Comparison of ENCODE assay signal across 1 cellular context in the genomic region with DNA sequence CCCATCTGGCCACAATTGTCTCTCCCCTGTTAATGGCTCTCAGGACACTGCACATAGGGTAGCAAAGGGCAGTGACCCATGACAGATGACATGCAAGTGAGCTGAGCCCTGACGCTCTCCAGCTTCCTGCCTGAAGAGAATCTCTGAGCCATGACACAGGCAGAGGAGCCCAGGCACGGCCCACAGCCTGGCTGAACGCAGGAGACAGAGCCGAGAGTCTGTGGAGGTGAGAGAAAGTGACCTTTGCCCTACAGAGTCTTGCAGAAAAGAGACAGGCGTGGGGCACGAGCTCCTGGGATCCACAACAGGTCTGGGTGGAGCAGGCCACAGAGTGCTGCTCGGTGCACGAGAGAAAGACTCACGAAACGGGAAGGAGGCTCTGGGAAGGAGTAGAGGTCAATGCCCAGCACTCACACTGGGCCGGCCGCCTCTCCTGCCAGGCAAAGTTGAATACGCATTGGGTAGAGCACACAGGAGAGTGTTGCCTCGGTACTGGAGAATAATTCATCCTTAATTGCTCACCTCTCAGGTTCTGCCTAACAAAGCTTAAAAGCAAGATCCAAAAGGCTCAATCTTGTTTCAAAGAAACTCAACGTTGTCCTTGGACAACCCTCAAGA.
TF ChIP-seq lines count a peak whose summit lies in the region.

No MANE protein-coding gene starts in this region.

TF ChIP-seq in WTC11, 78 proteins besides CTCF, POLR2A, EP300 and RAD21 (continued from another document):
- TF ChIP-seq, protein P1, sequence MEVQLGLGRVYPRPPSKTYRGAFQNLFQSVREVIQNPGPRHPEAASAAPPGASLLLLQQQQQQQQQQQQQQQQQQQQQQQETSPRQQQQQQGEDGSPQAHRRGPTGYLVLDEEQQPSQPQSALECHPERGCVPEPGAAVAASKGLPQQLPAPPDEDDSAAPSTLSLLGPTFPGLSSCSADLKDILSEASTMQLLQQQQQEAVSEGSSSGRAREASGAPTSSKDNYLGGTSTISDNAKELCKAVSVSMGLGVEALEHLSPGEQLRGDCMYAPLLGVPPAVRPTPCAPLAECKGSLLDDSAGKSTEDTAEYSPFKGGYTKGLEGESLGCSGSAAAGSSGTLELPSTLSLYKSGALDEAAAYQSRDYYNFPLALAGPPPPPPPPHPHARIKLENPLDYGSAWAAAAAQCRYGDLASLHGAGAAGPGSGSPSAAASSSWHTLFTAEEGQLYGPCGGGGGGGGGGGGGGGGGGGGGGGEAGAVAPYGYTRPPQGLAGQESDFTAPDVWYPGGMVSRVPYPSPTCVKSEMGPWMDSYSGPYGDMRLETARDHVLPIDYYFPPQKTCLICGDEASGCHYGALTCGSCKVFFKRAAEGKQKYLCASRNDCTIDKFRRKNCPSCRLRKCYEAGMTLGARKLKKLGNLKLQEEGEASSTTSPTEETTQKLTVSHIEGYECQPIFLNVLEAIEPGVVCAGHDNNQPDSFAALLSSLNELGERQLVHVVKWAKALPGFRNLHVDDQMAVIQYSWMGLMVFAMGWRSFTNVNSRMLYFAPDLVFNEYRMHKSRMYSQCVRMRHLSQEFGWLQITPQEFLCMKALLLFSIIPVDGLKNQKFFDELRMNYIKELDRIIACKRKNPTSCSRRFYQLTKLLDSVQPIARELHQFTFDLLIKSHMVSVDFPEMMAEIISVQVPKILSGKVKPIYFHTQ (CRISPR knock-in tag; IDR thresholded peaks at IDR 0.05): no peak
- TF ChIP-seq NFYB (CRISPR knock-in tag; conservative IDR thresholded peaks at IDR 0.05; ENCODE audit: low read depth) (no peak), ZBTB21 (CRISPR knock-in tag; IDR thresholded peaks at IDR 0.05; ENCODE audit: borderline replicate concordance) (no peak), FOXJ3 (CRISPR knock-in tag; IDR thresholded peaks at IDR 0.05; ENCODE audit: borderline replicate concordance) (no peak), PRRX2 (CRISPR knock-in tag; IDR thresholded peaks at IDR 0.05) (no peak), EMX1 (CRISPR knock-in tag; IDR thresholded peaks at IDR 0.05) (no peak), HMGA2 (CRISPR knock-in tag; IDR thresholded peaks at IDR 0.05) (no peak)
- TF ChIP-seq, protein P2, sequence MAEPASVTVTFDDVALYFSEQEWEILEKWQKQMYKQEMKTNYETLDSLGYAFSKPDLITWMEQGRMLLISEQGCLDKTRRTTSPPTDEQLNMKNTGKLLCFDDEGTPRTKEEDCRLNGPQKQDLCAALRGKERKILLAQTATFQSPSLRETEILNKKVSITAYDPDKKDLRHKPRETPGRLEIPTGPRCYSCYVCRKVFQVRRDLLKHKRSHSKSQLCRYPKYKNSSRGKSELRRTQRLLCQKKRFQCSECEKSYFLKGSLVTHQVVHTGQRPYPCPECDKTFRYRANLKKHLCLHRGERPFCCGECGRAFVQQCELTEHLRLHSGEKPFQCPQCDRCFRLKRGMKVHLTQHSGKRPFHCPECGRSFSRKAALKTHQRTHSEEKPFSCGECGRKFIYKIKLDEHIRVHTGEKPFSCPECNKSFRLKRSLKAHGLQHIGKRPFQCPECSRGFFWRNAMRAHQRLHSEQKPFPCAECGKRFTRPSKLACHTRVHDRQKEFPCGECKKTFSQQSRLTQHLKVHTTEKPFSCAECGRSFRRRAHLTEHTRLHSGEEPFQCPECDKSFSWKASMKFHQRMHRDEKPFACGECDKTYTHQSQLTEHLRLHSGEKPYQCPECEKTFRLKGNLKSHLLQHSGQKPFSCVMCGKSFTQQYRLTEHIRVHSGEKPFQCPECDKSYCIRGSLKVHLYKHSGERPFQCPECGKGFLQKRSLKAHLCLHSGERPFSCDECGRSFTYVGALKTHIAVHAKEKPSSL (CRISPR knock-in tag; conservative IDR thresholded peaks at IDR 0.05): no peak
- TF ChIP-seq, protein P3, sequence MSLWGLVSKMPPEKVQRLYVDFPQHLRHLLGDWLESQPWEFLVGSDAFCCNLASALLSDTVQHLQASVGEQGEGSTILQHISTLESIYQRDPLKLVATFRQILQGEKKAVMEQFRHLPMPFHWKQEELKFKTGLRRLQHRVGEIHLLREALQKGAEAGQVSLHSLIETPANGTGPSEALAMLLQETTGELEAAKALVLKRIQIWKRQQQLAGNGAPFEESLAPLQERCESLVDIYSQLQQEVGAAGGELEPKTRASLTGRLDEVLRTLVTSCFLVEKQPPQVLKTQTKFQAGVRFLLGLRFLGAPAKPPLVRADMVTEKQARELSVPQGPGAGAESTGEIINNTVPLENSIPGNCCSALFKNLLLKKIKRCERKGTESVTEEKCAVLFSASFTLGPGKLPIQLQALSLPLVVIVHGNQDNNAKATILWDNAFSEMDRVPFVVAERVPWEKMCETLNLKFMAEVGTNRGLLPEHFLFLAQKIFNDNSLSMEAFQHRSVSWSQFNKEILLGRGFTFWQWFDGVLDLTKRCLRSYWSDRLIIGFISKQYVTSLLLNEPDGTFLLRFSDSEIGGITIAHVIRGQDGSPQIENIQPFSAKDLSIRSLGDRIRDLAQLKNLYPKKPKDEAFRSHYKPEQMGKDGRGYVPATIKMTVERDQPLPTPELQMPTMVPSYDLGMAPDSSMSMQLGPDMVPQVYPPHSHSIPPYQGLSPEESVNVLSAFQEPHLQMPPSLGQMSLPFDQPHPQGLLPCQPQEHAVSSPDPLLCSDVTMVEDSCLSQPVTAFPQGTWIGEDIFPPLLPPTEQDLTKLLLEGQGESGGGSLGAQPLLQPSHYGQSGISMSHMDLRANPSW (CRISPR knock-in tag; conservative IDR thresholded peaks at IDR 0.05; ENCODE audit: low read depth): no peak
TF ChIP-seq in WTC11: peak in this region for 0.
